ENCODE assay signal across 20 cellular contexts in the genomic region with DNA sequence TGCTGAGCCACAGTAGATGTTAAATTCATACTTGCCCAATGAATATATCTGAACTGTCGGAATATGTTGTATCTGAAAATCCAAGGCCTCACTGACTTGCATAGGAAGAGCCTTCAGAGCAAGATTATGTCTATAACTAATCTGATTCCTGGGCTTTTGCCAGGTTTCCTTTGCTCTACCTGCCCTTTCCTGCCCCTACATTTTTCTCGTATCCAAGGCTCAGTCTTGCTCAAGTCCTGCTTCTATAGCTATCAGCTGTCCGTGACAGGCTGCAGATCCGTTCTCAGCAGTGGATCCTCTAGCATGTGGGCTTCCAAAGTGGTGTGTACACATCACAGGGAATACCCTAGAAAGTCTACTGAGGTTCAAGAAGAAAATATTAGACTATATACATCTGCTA. TPM values are rescaled to one million over a fixed set of nuclear protein-coding genes. Genes with fewer than 3 reads are reported as not detected.
A peak's percentile ranks its signal among the peaks of the same experiment; 100 is the strongest.
DNase-seq lines count a peak whose midpoint lies in the region; ATAC-seq and TF ChIP-seq lines count a peak whose summit lies in the region.
"Had no signal": no experiment of that assay in that cellular context is flagged by ENCODE, and none has a peak within 500 bp of the region (broad histone marks: within the 10 kb centered on the region; RNA-seq: fewer than 3 reads in every experiment).

No MANE protein-coding gene starts in this region.

- no peak overlapping the region for H3K27ac Mint-ChIP-seq in activated CD4-positive, alpha-beta T cell treated with anti-CD3 and anti-CD28 coated beads, Interleukin-2, amount 10 ng/mL, durations not matched to agents 24 days and 14 days
- H3K27ac Mint-ChIP-seq in stimulated activated naive CD8-positive, alpha-beta T cell treated with anti-CD3 and anti-CD28 coated beads, Interleukin-15, amount 100 ng/mL, for 72 hours = no peak overlapping the region
- H3K27ac Mint-ChIP-seq: B cell; CD4-positive, alpha-beta T cell; CD8-positive, alpha-beta T cell had no signal

- no peak overlapping the region for H3K4me3 Mint-ChIP-seq in activated CD4-positive, alpha-beta T cell treated with anti-CD3 and anti-CD28 coated beads, Interleukin-2, amount 10 ng/mL, durations not matched to agents 24 days and 14 days
- no peak overlapping the region for H3K4me3 Mint-ChIP-seq in stimulated activated naive CD8-positive, alpha-beta T cell treated with anti-CD3 and anti-CD28 coated beads, Interleukin-15, amount 100 ng/mL, for 72 hours
- H3K4me3 Mint-ChIP-seq: B cell; CD4-positive, alpha-beta T cell; CD8-positive, alpha-beta T cell had no signal

- no peaks in the 10 kb centered on the region for H3K36me3 Mint-ChIP-seq in activated CD4-positive, alpha-beta T cell treated with anti-CD3 and anti-CD28 coated beads, Interleukin-2, amount 10 ng/mL, durations not matched to agents 24 days and 14 days (ENCODE audit: low read depth)
- H3K36me3 Mint-ChIP-seq: CD8-positive, alpha-beta T cell had no signal

- intact Hi-C loops in activated CD4-positive, alpha-beta T cell treated with anti-CD3 and anti-CD28 coated beads, Interleukin-2, amount 10 ng/mL, durations not matched to agents 24 days and 14 days (cut with micrococcal nuclease) = no loop called here

- TF ChIP-seq CTCF in choroid plexus epithelial cell (conservative IDR thresholded peaks at IDR 0.05; ENCODE audit: low read depth, low read length) = no peak
- TF ChIP-seq CTCF in foreskin keratinocyte (conservative IDR thresholded peaks at IDR 0.05) = no peak

- H3K27me3 Mint-ChIP-seq in activated CD4-positive, alpha-beta T cell treated with anti-CD3 and anti-CD28 coated beads, Interleukin-2, amount 10 ng/mL, durations not matched to agents 24 days and 14 days = peaks cover 10% of the 10 kb centered on the region
- H3K27me3 Mint-ChIP-seq in stimulated activated naive CD8-positive, alpha-beta T cell treated with anti-CD3 and anti-CD28 coated beads, Interleukin-15, amount 100 ng/mL, for 72 hours = no peaks in the 10 kb centered on the region
- H3K27me3 Mint-ChIP-seq: CD4-positive, alpha-beta T cell had no signal

- no peak overlapping the region for H3K27ac ChIP-seq in foreskin keratinocyte
- H3K27ac ChIP-seq: 22Rv1; A549; BLaER1 treated with 17β-estradiol and CSF1 and Interleukin-3, amounts not matched to agents 10 nM and 100 nM; C4-2B had no signal

- no peaks in the 10 kb centered on the region for H3K27me3 ChIP-seq in foreskin keratinocyte
- H3K27me3 ChIP-seq: BLaER1 treated with 17β-estradiol and CSF1 and Interleukin-3, amounts not matched to agents 10 nM and 100 nM had no signal

- H3K4me1 ChIP-seq in foreskin keratinocyte = no peaks in the 10 kb centered on the region
- H3K4me1 ChIP-seq: BLaER1 treated with 17β-estradiol and CSF1 and Interleukin-3, amounts not matched to agents 10 nM and 100 nM; Caco-2 had no signal

- no peaks in the 10 kb centered on the region for H3K9me3 Mint-ChIP-seq in activated CD4-positive, alpha-beta T cell treated with anti-CD3 and anti-CD28 coated beads, Interleukin-2, amount 10 ng/mL, durations not matched to agents 24 days and 14 days
- H3K9me3 Mint-ChIP-seq in stimulated activated naive CD8-positive, alpha-beta T cell treated with anti-CD3 and anti-CD28 coated beads, Interleukin-15, amount 100 ng/mL, for 72 hours = peaks cover 7 to 10% of the 10 kb centered on the region in 2 donors
- H3K9me3 Mint-ChIP-seq: CD4-positive, alpha-beta T cell; CD8-positive, alpha-beta T cell had no signal

- peak; percentile 20 for DNase-seq in activated CD4-positive, alpha-beta T cell treated with anti-CD3 and anti-CD28 coated beads, Interleukin-2, amount 10 ng/mL, durations not matched to agents 24 days and 14 days
- DNase-seq in activated CD4-positive, alpha-beta T cell treated with anti-CD3 and anti-CD28 coated beads for 1 hour = no peak
- DNase-seq in amniotic epithelial cell (ENCODE audit: low read depth) (peak; percentile 44), choroid plexus epithelial cell (ENCODE audit: low read depth) (peak; percentile 74), foreskin keratinocyte (peak; percentile 23 to 61), HK-2 (ENCODE audit: unreplicated experiment) (no peak)
- no peak for DNase-seq in stimulated activated naive CD8-positive, alpha-beta T cell treated with anti-CD3 and anti-CD28 coated beads, Interleukin-15, amount 100 ng/mL, for 72 hours
- DNase-seq: AML-193; Caco-2; Calu3; CD4-positive, alpha-beta T cell; CD8-positive, alpha-beta T cell; DMS79 treated with DMSO at 0.1 percent for 48 hours; GF-D8 had no signal

- ATAC-seq in foreskin keratinocyte = no peak
- ATAC-seq in HG03565 (IDR thresholded peaks at IDR 0.05; ENCODE audit: unreplicated experiment) = no peak
- no peak for ATAC-seq in stimulated activated naive CD8-positive, alpha-beta T cell treated with anti-CD3 and anti-CD28 coated beads, Interleukin-15, amount 100 ng/mL, for 72 hours
- ATAC-seq: A549; CD8-positive, alpha-beta T cell had no signal

- H3K4me3 ChIP-seq in choroid plexus epithelial cell (ENCODE audit: low read depth, low read length) = no peak overlapping the region
- H3K4me3 ChIP-seq: A549; BLaER1 treated with 17β-estradiol and CSF1 and Interleukin-3, amounts not matched to agents 10 nM and 100 nM had no signal

- H3K4me1 Mint-ChIP-seq in activated CD4-positive, alpha-beta T cell treated with anti-CD3 and anti-CD28 coated beads, Interleukin-2, amount 10 ng/mL, durations not matched to agents 24 days and 14 days = no peaks in the 10 kb centered on the region
- H3K4me1 Mint-ChIP-seq in stimulated activated naive CD8-positive, alpha-beta T cell treated with anti-CD3 and anti-CD28 coated beads, Interleukin-15, amount 100 ng/mL, for 72 hours = no peaks in the 10 kb centered on the region
- H3K4me1 Mint-ChIP-seq: B cell had no signal

RNA-seq across cellular contexts. Expression of a gene that starts 18.8 kb away (rescaled TPM):
- total RNA-seq in activated CD4-positive, alpha-beta T cell treated with anti-CD3 and anti-CD28 coated beads, Interleukin-2, amount 10 ng/mL, durations not matched to agents 24 days and 14 days = 51.9 and 54.0 TPM in 2 replicates
- total RNA-seq in foreskin keratinocyte = 37.0 and 37.7 TPM in 2 replicates
- polyA plus RNA-seq in foreskin keratinocyte = 8.2 and 8.8 TPM in 2 replicates

Comparison
In these comparisons a context has a peak if more than half of its experiments do, and no peak if none do; other contexts are left out.
1. DNase-seq: peak in activated CD4-positive, alpha-beta T cell treated with anti-CD3 and anti-CD28 coated beads, Interleukin-2, amount 10 ng/mL, durations not matched to agents 24 days and 14 days (single experiment), amniotic epithelial cell (single experiment), choroid plexus epithelial cell (single experiment) and foreskin keratinocyte (2 of 2); none in activated CD4-positive, alpha-beta T cell treated with anti-CD3 and anti-CD28 coated beads for 1 hour (single experiment), stimulated activated naive CD8-positive, alpha-beta T cell treated with anti-CD3 and anti-CD28 coated beads, Interleukin-15, amount 100 ng/mL, for 72 hours (0 of 2) and HK-2 (single experiment).